Comparison of ENCODE assay signal across 17 cellular contexts in the genomic region with DNA sequence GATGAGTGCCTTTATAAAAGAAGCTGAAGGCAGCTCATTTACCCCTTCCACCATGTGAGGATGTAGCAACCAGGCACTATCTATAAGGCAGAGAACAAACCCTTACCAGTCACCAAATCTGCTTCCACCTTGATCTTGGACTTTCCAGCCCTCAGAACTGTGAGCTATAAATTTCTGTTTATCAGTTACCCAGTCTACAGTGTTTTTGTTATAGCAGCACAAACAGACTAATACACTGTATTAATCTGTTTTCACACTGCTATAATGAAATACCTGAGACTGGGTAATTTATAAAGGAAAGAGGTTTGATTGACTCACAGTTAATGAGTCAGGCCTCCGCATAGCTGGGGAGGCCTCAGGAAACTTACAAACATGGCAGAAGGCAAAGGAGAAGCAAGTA.
A peak's percentile ranks its signal among the peaks of the same experiment; 100 is the strongest.
DNase-seq lines count a peak whose midpoint lies in the region; ATAC-seq, FAIRE-seq and TF ChIP-seq lines count a peak whose summit lies in the region.
"Had no signal": no experiment of that assay in that cellular context is flagged by ENCODE, and none has a peak within 500 bp of the region (broad histone marks: within the 10 kb centered on the region; RNA-seq: fewer than 3 reads in every experiment).

No MANE protein-coding gene starts in this region.

- no peaks in the 10 kb centered on the region for H3K9me1 ChIP-seq in K562 (ENCODE audit: control insufficient read depth, insufficient read depth, low read length)

- H3K9ac ChIP-seq in K562 (ENCODE audit: insufficient read depth in 1 of 2, low read depth in 2 of 2, low read length in 2 of 2): no peak overlapping the region

- no peaks in the 10 kb centered on the region for H3K27me3 Mint-ChIP-seq in nephron (ENCODE audit: low read depth)

- no peak overlapping the region for H3K4me2 ChIP-seq in K562 (ENCODE audit: insufficient read depth, low read length)
- H3K4me2 ChIP-seq: GM23338 had no signal

- no peaks in the 10 kb centered on the region for H4K20me1 ChIP-seq in K562 (replicated peaks; ENCODE audit: control insufficient read depth, insufficient read depth, low read length)

- ATAC-seq in K562 (no peak), HG02852 (IDR thresholded peaks at IDR 0.05; ENCODE audit: unreplicated experiment) (no peak)
- ATAC-seq: GM23338 had no signal

- FAIRE-seq in K562 (lab: Jason Lieb, UNC): no peak
- FAIRE-seq: H54 had no signal

- H3K9me3 ChIP-seq in HEK293 (ENCODE audit: control insufficient read depth, insufficient read depth, low read depth, low read length) (no peaks in the 10 kb centered on the region; the same call in 1 of the 2 replicates), K562 (replicated peaks; ENCODE audit: control insufficient read depth, insufficient read depth, low read depth, low read length) (no peaks in the 10 kb centered on the region), suprapubic skin (no peaks in the 10 kb centered on the region), A673 (ENCODE audit: low read depth, low read length, poor library complexity, severe bottlenecking) (no peaks in the 10 kb centered on the region)

- no peak overlapping the region for H3K4me3 Mint-ChIP-seq in nephron
- H3K4me3 Mint-ChIP-seq: CD4-positive, alpha-beta T cell; GM23338; HFFc6 had no signal

- no peak for DNase-seq in K562 (ENCODE audit: extremely low read depth in 1 of 4, low spot score in 3 of 4)
- DNase-seq in epithelial cell of esophagus (ENCODE audit: low read depth): peak; percentile 38
- DNase-seq in suprapubic skin (ENCODE audit: low spot score in 2 of 2): no peak
- no peak for DNase-seq in A673 (ENCODE audit: low spot score)
- DNase-seq: ACHN; CD4-positive, alpha-beta T cell; DMS153; DMS79; GF-D8; HCEC 1CT; HFFc6 had no signal

- no peak overlapping the region for H2AFZ ChIP-seq in K562 (ENCODE audit: low read depth, low read length)
- H2AFZ ChIP-seq: GM23338 had no signal

- TF ChIP-seq EP300 in K562 (IDR thresholded peaks at IDR 0.05; ENCODE audit: low read length) (no peak), suprapubic skin (IDR thresholded peaks at IDR 0.05) (no peak)

- no peak overlapping the region for H3K4me3 ChIP-seq in HEK293 (ENCODE audit: low read depth, low read length)
- H3K4me3 ChIP-seq in K562: no peak overlapping the region
- H3K4me3 ChIP-seq in epithelial cell of esophagus (ENCODE audit: low read length): no peak overlapping the region
- H3K4me3 ChIP-seq in suprapubic skin: no peak overlapping the region
- H3K4me3 ChIP-seq in A673 (ENCODE audit: low read depth, low read length, poor library complexity, severe bottlenecking): no peak overlapping the region
- H3K4me3 ChIP-seq: GM23338 had no signal

- 13% methylated on average over 1 of the region's 1 CpG for WGBS in K562 (ENCODE audit: insufficient coverage, low coverage, missing lambda C conversion rate)
- 95% methylated on average over 1 of the region's 1 CpG for WGBS in suprapubic skin

- H3K9me3 Mint-ChIP-seq in nephron: peaks cover 34% of the 10 kb centered on the region

- TF ChIP-seq POLR2A in K562 (conservative IDR thresholded peaks at IDR 0.05) (no peak), suprapubic skin (IDR thresholded peaks at IDR 0.05) (no peak)

- TF ChIP-seq RAD21 in K562 (CRISPR knock-in tag; conservative IDR thresholded peaks at IDR 0.05 in 1 of 2, IDR thresholded peaks at IDR 0.05 in 1 of 2): no peak

- peaks cover 43% of the 10 kb centered on the region for H3K4me1 Mint-ChIP-seq in nephron

- intact Hi-C loops in K562 (cut with micrococcal nuclease): no loop called here
- intact Hi-C loops in A673 (cut with micrococcal nuclease; ENCODE audit: unreplicated experiment): no loop called here

- peak overlapping the region in 2 of 3 experiments; percentile 90 for H3K27ac Mint-ChIP-seq in nephron
- H3K27ac Mint-ChIP-seq: CD4-positive, alpha-beta T cell; GM23338; HFFc6 had no signal

- H3K27me3 ChIP-seq in K562 (ENCODE audit: control insufficient read depth in 2 of 2, insufficient read depth in 2 of 2, low read length in 2 of 2) (peaks cover 0 to 4% of the 10 kb centered on the region in 2 experiments; a peak in 1 of 5 replicates), suprapubic skin (no peaks in the 10 kb centered on the region), A673 (replicated peaks; ENCODE audit: insufficient read depth, low read depth, low read length, poor library complexity) (no peaks in the 10 kb centered on the region)

- H3K36me3 ChIP-seq in HEK293 (ENCODE audit: control insufficient read depth in 2 of 2, insufficient read depth in 1 of 2, low read length in 2 of 2) (no peaks in the 10 kb centered on the region), K562 (ENCODE audit: control insufficient read depth, insufficient read depth, low read length) (no peaks in the 10 kb centered on the region), suprapubic skin (no peaks in the 10 kb centered on the region), A673 (ENCODE audit: insufficient read depth, low read length, poor library complexity, severe bottlenecking) (no peaks in the 10 kb centered on the region)

- H3K4me1 ChIP-seq in HEK293 (ENCODE audit: control insufficient read depth, insufficient read depth, low read length): peaks cover 4% of the 10 kb centered on the region; the same call in 1 of the 2 replicates
- peaks cover 4 to 17% of the 10 kb centered on the region in 2 experiments; a peak in 4 of 5 replicates for H3K4me1 ChIP-seq in K562 (replicated peaks in 1 of 2; ENCODE audit: control insufficient read depth in 2 of 2, insufficient read depth in 2 of 2, low read length in 2 of 2)
- H3K4me1 ChIP-seq in suprapubic skin: peaks cover 13% of the 10 kb centered on the region
- H3K4me1 ChIP-seq in A673 (ENCODE audit: insufficient read depth, low read length, poor library complexity, severe bottlenecking): peaks cover 40% of the 10 kb centered on the region

- POLR2A ChIA-PET in HEK293 (lab: Yijun Ruan, JAX) (no interaction called here), K562 (lab: Yijun Ruan, JAX) (no interaction called here), A673 (lab: Charles Lee; ENCODE audit: low non-redundant PET) (no interaction called here)

- CTCF ChIA-PET in HEK293 (lab: Yijun Ruan, JAX): no interaction called here
- CTCF ChIA-PET in K562 (lab: Yijun Ruan, JAX; ENCODE audit: low intra/inter-chr PET ratio): no interaction called here
- CTCF ChIA-PET in A673 (lab: Charles Lee): no interaction called here

- peaks cover 30% of the 10 kb centered on the region for H3K36me3 Mint-ChIP-seq in nephron (ENCODE audit: low read depth)

- in situ Hi-C loops in K562 (cut with MboI): no loop called here

- TF ChIP-seq CTCF in HEK293 (tag by site-specific recombination; IDR thresholded peaks at IDR 0.05) (no peak), K562 (IDR thresholded peaks at IDR 0.05 in 2 of 3, conservative IDR thresholded peaks at IDR 0.05 in 1 of 3; ENCODE audit: insufficient read depth in 2 of 3, low read depth in 1 of 3, low read length in 3 of 3) (no peak), epithelial cell of esophagus (IDR thresholded peaks at IDR 0.05; ENCODE audit: insufficient read depth, low read depth, low read length, missing control alignments) (no peak), nephron (IDR thresholded peaks at IDR 0.05; ENCODE audit: unreplicated experiment in 3 of 3) (no peak), suprapubic skin (IDR thresholded peaks at IDR 0.05) (no peak), A673 (conservative IDR thresholded peaks at IDR 0.05; ENCODE audit: low read depth, low read length) (no peak)

- H3K27ac ChIP-seq in HEK293 (ENCODE audit: extremely low read depth, low read depth, low read length): no peak overlapping the region
- no peak overlapping the region for H3K27ac ChIP-seq in K562 (ENCODE audit: extremely low read depth, low read depth, low read length)
- no peak overlapping the region for H3K27ac ChIP-seq in suprapubic skin
- no peak overlapping the region for H3K27ac ChIP-seq in A673 (ENCODE audit: low read depth, low read length, poor library complexity, severe bottlenecking)
- H3K27ac ChIP-seq: C4-2B had no signal

- H3K79me2 ChIP-seq in K562 (ENCODE audit: control insufficient read depth, insufficient read depth, low read length): no peaks in the 10 kb centered on the region

- BruUV-seq in K562 (replicated peaks; lab: Mats Ljungman, UMichigan) (no TSS peak), A673 (replicated peaks; lab: Mats Ljungman, UMichigan) (no TSS peak)

TF ChIP-seq in HEK293, 187 proteins besides CTCF, POLR2A, EP300 and RAD21:
- no peak for TF ChIP-seq ZNF585B (tag by site-specific recombination; IDR thresholded peaks at IDR 0.05)
- TF ChIP-seq BCL11A (tag by site-specific recombination; IDR thresholded peaks at IDR 0.05; ENCODE audit: low read depth): no peak
- TF ChIP-seq TRIM28 (IDR thresholded peaks at IDR 0.05; ENCODE audit: borderline replicate concordance, low read length): peak; percentile 39; the same call in 1 of the 2 replicates

TF ChIP-seq in K562, 482 proteins besides CTCF, POLR2A, EP300 and RAD21:
- TF ChIP-seq POLR2H (tag; IDR thresholded peaks at IDR 0.05; ENCODE audit: low read depth) (no peak), ETV5 (CRISPR knock-in tag; IDR thresholded peaks at IDR 0.05; ENCODE audit: low read depth) (no peak), CHD2 (IDR thresholded peaks at IDR 0.05; ENCODE audit: low read depth, low read length) (no peak), ZNF12 (CRISPR knock-in tag; IDR thresholded peaks at IDR 0.05) (peak; percentile 88), MYBL2 (IDR thresholded peaks at IDR 0.05; ENCODE audit: low read depth) (no peak), MYBL2 (CRISPR knock-in tag; IDR thresholded peaks at IDR 0.05; ENCODE audit: borderline replicate concordance) (no peak), ASH1L (IDR thresholded peaks at IDR 0.05; ENCODE audit: borderline replicate concordance, low read depth, partially characterized antibody) (no peak)
- TF ChIP-seq, protein P1, sequence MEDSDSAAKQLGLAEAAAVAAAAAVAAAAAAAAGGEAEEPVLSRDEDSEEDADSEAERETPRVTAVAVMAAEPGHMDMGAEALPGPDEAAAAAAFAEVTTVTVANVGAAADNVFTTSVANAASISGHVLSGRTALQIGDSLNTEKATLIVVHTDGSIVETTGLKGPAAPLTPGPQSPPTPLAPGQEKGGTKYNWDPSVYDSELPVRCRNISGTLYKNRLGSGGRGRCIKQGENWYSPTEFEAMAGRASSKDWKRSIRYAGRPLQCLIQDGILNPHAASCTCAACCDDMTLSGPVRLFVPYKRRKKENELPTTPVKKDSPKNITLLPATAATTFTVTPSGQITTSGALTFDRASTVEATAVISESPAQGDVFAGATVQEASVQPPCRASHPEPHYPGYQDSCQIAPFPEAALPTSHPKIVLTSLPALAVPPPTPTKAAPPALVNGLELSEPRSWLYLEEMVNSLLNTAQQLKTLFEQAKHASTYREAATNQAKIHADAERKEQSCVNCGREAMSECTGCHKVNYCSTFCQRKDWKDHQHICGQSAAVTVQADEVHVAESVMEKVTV (CRISPR knock-in tag; IDR thresholded peaks at IDR 0.05): no peak
